ENCODE assay signal across 2 cellular contexts in genomic region chr5:109413463-109413862, GRCh38.
TF ChIP-seq lines count a peak whose summit lies in the region.

No MANE protein-coding gene starts in this region.

TF ChIP-seq in H1, 55 proteins besides CTCF, POLR2A, EP300 and RAD21 (continued from another document):
- TF ChIP-seq PHF8 (conservative IDR thresholded peaks at IDR 0.05; ENCODE audit: low read depth, low read length) = no peak
- no peak for TF ChIP-seq BACH1 (IDR thresholded peaks at IDR 0.05; ENCODE audit: low read length)
- TF ChIP-seq HDAC6 (IDR thresholded peaks at IDR 0.05; ENCODE audit: low read depth, low read length) = no peak
- no peak for TF ChIP-seq ATF3 (IDR thresholded peaks at IDR 0.05; ENCODE audit: insufficient read depth, low read depth, low read length)
- TF ChIP-seq HDAC2 (IDR thresholded peaks at IDR 0.05; ENCODE audit: borderline replicate concordance in 1 of 2, low read depth in 2 of 2, low read length in 2 of 2) = no peak
- TF ChIP-seq BRCA1 (IDR thresholded peaks at IDR 0.05; ENCODE audit: low read depth, low read length) = no peak
- TF ChIP-seq SIRT6 (IDR thresholded peaks at IDR 0.05; ENCODE audit: low read length) = no peak
- TF ChIP-seq TCF12 (IDR thresholded peaks at IDR 0.05; ENCODE audit: low read depth, low read length) = no peak
- TF ChIP-seq MAX (IDR thresholded peaks at IDR 0.05) = no peak
- TF ChIP-seq JUN (IDR thresholded peaks at IDR 0.05; ENCODE audit: low read depth, low read length) = no peak
- peak; percentile 27; the same call in 1 of the 2 replicates for TF ChIP-seq POLR2AphosphoS5 (IDR thresholded peaks at IDR 0.05; ENCODE audit: low read depth, low read length)
- TF ChIP-seq BCL11A (IDR thresholded peaks at IDR 0.05; ENCODE audit: low read depth in 2 of 2, low read length in 2 of 2) = no peak
- TF ChIP-seq TBP (IDR thresholded peaks at IDR 0.05; ENCODE audit: low read depth, low read length) = peak; percentile 65; the same call in 1 of the 2 replicates
- TF ChIP-seq RBBP5 (IDR thresholded peaks at IDR 0.05; ENCODE audit: borderline replicate concordance, low read depth, low read length) = no peak
- no peak for TF ChIP-seq TAF7 (optimal IDR thresholded peaks at IDR 0.05; ENCODE audit: borderline replicate concordance, low read depth, low read length)
- TF ChIP-seq POU5F1 (IDR thresholded peaks at IDR 0.05; ENCODE audit: low read depth, low read length) = no peak
- TF ChIP-seq TAF1 (IDR thresholded peaks at IDR 0.05; ENCODE audit: low read depth, low read length) = peak; percentile 53; the same call in 1 of the 2 replicates
- no peak for TF ChIP-seq CREB1 (IDR thresholded peaks at IDR 0.05)
- TF ChIP-seq KDM1A (IDR thresholded peaks at IDR 0.05; ENCODE audit: borderline replicate concordance, low read length) = no peak
- TF ChIP-seq CHD2 (IDR thresholded peaks at IDR 0.05; ENCODE audit: low read length) = no peak
- no peak for TF ChIP-seq SAP30 (IDR thresholded peaks at IDR 0.05; ENCODE audit: insufficient read depth, insufficient replicate concordance, low read length)
- TF ChIP-seq SP2 (IDR thresholded peaks at IDR 0.05; ENCODE audit: low read length) = no peak
- peak; percentile 90 for TF ChIP-seq SRF (IDR thresholded peaks at IDR 0.05; ENCODE audit: low read depth, low read length)
- no peak for TF ChIP-seq FOSL1 (IDR thresholded peaks at IDR 0.05; ENCODE audit: insufficient read depth, low read depth, low read length)

TF ChIP-seq in neural cell, 6 proteins besides CTCF, POLR2A, EP300 and RAD21 (continued from another document):
- TF ChIP-seq REST (IDR thresholded peaks at IDR 0.05; ENCODE audit: borderline replicate concordance) (no peak), POLR2AphosphoS5 (IDR thresholded peaks at IDR 0.05) (no peak), SMC3 (conservative IDR thresholded peaks at IDR 0.05; ENCODE audit: poor library complexity) (no peak), TAF1 (IDR thresholded peaks at IDR 0.05; ENCODE audit: low read depth) (no peak)
